ENCODE assay signal across 1 cellular context in the genomic region with DNA sequence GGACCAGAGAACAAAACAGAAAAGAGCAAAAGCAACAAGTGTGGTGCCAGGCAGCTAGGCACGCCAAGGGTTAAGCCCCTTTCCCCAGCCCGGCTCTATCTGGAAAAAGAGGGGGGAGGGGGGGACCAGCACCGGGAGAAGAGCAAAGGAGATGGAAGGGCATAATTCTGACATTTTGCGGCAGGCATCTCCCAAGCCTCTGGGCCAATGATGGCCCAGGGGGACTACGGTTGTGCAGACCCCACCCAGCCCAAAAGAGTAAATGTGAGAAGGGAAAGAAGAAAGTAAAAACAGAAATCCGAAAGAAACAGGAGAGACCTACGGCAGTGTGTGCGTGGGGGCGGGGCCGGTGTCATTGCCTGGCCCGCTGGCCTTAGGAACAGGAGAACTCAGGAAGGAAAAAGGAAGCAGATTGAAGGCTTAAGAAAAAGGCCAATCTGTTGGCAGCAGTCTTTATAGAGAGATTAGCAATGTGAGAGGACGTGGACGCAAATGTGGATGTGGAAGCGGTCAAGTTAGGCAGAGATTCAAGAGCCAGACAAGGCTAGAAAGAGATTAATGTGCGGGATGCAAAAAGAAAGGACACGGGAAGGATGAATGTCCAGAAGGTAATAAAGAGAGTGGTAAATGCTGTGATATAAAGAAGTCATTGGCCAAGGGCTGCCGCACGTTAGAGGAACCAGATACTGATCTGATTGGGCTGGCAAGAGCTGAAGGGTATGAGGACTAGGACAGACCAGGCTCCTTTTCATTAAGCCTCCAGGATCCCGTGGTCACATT.
TF ChIP-seq lines count a peak whose summit lies in the region.

No MANE protein-coding gene starts in this region.

TF ChIP-seq in HepG2, 621 proteins besides CTCF, POLR2A, EP300 and RAD21 (continued from another document and continues in another):
- TF ChIP-seq, protein P1, sequence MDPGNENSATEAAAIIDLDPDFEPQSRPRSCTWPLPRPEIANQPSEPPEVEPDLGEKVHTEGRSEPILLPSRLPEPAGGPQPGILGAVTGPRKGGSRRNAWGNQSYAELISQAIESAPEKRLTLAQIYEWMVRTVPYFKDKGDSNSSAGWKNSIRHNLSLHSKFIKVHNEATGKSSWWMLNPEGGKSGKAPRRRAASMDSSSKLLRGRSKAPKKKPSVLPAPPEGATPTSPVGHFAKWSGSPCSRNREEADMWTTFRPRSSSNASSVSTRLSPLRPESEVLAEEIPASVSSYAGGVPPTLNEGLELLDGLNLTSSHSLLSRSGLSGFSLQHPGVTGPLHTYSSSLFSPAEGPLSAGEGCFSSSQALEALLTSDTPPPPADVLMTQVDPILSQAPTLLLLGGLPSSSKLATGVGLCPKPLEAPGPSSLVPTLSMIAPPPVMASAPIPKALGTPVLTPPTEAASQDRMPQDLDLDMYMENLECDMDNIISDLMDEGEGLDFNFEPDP (CRISPR knock-in tag; conservative IDR thresholded peaks at IDR 0.05): 0 out of 2 replicates have a peak, but pooled peaks have one; percentile 65
- TF ChIP-seq, protein P2, sequence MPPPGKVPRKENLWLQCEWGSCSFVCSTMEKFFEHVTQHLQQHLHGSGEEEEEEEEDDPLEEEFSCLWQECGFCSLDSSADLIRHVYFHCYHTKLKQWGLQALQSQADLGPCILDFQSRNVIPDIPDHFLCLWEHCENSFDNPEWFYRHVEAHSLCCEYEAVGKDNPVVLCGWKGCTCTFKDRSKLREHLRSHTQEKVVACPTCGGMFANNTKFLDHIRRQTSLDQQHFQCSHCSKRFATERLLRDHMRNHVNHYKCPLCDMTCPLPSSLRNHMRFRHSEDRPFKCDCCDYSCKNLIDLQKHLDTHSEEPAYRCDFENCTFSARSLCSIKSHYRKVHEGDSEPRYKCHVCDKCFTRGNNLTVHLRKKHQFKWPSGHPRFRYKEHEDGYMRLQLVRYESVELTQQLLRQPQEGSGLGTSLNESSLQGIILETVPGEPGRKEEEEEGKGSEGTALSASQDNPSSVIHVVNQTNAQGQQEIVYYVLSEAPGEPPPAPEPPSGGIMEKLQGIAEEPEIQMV (CRISPR knock-in tag; IDR thresholded peaks at IDR 0.05; ENCODE audit: low read depth): no peak
- TF ChIP-seq, protein P3, sequence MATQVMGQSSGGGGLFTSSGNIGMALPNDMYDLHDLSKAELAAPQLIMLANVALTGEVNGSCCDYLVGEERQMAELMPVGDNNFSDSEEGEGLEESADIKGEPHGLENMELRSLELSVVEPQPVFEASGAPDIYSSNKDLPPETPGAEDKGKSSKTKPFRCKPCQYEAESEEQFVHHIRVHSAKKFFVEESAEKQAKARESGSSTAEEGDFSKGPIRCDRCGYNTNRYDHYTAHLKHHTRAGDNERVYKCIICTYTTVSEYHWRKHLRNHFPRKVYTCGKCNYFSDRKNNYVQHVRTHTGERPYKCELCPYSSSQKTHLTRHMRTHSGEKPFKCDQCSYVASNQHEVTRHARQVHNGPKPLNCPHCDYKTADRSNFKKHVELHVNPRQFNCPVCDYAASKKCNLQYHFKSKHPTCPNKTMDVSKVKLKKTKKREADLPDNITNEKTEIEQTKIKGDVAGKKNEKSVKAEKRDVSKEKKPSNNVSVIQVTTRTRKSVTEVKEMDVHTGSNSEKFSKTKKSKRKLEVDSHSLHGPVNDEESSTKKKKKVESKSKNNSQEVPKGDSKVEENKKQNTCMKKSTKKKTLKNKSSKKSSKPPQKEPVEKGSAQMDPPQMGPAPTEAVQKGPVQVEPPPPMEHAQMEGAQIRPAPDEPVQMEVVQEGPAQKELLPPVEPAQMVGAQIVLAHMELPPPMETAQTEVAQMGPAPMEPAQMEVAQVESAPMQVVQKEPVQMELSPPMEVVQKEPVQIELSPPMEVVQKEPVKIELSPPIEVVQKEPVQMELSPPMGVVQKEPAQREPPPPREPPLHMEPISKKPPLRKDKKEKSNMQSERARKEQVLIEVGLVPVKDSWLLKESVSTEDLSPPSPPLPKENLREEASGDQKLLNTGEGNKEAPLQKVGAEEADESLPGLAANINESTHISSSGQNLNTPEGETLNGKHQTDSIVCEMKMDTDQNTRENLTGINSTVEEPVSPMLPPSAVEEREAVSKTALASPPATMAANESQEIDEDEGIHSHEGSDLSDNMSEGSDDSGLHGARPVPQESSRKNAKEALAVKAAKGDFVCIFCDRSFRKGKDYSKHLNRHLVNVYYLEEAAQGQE (IDR thresholded peaks at IDR 0.05; ENCODE audit: borderline replicate concordance in 1 of 2, low read depth in 1 of 2, low read length in 2 of 2): no peak
- TF ChIP-seq SALL2 (CRISPR knock-in tag; IDR thresholded peaks at IDR 0.05): no peak
- TF ChIP-seq SMAD1 (CRISPR knock-in tag; IDR thresholded peaks at IDR 0.05; ENCODE audit: borderline replicate concordance, low read depth): no peak
- TF ChIP-seq, protein P4, sequence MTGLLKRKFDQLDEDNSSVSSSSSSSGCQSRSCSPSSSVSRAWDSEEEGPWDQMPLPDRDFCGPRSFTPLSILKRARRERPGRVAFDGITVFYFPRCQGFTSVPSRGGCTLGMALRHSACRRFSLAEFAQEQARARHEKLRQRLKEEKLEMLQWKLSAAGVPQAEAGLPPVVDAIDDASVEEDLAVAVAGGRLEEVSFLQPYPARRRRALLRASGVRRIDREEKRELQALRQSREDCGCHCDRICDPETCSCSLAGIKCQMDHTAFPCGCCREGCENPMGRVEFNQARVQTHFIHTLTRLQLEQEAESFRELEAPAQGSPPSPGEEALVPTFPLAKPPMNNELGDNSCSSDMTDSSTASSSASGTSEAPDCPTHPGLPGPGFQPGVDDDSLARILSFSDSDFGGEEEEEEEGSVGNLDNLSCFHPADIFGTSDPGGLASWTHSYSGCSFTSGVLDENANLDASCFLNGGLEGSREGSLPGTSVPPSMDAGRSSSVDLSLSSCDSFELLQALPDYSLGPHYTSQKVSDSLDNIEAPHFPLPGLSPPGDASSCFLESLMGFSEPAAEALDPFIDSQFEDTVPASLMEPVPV (CRISPR knock-in tag; IDR thresholded peaks at IDR 0.05): no peak
- TF ChIP-seq MED13 (CRISPR knock-in tag; IDR thresholded peaks at IDR 0.05): no peak
- TF ChIP-seq, protein P5, sequence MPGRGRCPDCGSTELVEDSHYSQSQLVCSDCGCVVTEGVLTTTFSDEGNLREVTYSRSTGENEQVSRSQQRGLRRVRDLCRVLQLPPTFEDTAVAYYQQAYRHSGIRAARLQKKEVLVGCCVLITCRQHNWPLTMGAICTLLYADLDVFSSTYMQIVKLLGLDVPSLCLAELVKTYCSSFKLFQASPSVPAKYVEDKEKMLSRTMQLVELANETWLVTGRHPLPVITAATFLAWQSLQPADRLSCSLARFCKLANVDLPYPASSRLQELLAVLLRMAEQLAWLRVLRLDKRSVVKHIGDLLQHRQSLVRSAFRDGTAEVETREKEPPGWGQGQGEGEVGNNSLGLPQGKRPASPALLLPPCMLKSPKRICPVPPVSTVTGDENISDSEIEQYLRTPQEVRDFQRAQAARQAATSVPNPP (CRISPR knock-in tag; IDR thresholded peaks at IDR 0.05): no peak
- no peak for TF ChIP-seq NFE2L1 (CRISPR knock-in tag; IDR thresholded peaks at IDR 0.05; ENCODE audit: borderline replicate concordance)
- peak; percentile 61; the same call in 1 of the 2 replicates for TF ChIP-seq ZNF709 (CRISPR knock-in tag; IDR thresholded peaks at IDR 0.05)
- TF ChIP-seq, protein P6, sequence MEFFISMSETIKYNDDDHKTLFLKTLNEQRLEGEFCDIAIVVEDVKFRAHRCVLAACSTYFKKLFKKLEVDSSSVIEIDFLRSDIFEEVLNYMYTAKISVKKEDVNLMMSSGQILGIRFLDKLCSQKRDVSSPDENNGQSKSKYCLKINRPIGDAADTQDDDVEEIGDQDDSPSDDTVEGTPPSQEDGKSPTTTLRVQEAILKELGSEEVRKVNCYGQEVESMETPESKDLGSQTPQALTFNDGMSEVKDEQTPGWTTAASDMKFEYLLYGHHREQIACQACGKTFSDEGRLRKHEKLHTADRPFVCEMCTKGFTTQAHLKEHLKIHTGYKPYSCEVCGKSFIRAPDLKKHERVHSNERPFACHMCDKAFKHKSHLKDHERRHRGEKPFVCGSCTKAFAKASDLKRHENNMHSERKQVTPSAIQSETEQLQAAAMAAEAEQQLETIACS (CRISPR knock-in tag; IDR thresholded peaks at IDR 0.05): no peak
- TF ChIP-seq, protein P7, sequence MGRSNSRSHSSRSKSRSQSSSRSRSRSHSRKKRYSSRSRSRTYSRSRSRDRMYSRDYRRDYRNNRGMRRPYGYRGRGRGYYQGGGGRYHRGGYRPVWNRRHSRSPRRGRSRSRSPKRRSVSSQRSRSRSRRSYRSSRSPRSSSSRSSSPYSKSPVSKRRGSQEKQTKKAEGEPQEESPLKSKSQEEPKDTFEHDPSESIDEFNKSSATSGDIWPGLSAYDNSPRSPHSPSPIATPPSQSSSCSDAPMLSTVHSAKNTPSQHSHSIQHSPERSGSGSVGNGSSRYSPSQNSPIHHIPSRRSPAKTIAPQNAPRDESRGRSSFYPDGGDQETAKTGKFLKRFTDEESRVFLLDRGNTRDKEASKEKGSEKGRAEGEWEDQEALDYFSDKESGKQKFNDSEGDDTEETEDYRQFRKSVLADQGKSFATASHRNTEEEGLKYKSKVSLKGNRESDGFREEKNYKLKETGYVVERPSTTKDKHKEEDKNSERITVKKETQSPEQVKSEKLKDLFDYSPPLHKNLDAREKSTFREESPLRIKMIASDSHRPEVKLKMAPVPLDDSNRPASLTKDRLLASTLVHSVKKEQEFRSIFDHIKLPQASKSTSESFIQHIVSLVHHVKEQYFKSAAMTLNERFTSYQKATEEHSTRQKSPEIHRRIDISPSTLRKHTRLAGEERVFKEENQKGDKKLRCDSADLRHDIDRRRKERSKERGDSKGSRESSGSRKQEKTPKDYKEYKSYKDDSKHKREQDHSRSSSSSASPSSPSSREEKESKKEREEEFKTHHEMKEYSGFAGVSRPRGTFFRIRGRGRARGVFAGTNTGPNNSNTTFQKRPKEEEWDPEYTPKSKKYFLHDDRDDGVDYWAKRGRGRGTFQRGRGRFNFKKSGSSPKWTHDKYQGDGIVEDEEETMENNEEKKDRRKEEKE (IDR thresholded peaks at IDR 0.05): no peak
- no peak for TF ChIP-seq ESRRA (CRISPR knock-in tag; IDR thresholded peaks at IDR 0.05; ENCODE audit: low read depth)
- no peak for TF ChIP-seq MAFK (conservative IDR thresholded peaks at IDR 0.05 in 1 of 2, IDR thresholded peaks at IDR 0.05 in 1 of 2; ENCODE audit: low read length in 2 of 2)
- no peak for TF ChIP-seq MEIS1 (CRISPR knock-in tag; IDR thresholded peaks at IDR 0.05; ENCODE audit: borderline replicate concordance)
- no peak for TF ChIP-seq HCFC1 (IDR thresholded peaks at IDR 0.05; ENCODE audit: low read depth, low read length)
- TF ChIP-seq MED8 (CRISPR knock-in tag; IDR thresholded peaks at IDR 0.05; ENCODE audit: insufficient replicate concordance): no peak
- no peak for TF ChIP-seq RELA (CRISPR knock-in tag; IDR thresholded peaks at IDR 0.05)
- TF ChIP-seq, protein P8, sequence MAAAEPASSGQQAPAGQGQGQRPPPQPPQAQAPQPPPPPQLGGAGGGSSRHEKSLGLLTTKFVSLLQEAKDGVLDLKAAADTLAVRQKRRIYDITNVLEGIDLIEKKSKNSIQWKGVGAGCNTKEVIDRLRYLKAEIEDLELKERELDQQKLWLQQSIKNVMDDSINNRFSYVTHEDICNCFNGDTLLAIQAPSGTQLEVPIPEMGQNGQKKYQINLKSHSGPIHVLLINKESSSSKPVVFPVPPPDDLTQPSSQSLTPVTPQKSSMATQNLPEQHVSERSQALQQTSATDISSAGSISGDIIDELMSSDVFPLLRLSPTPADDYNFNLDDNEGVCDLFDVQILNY (CRISPR knock-in tag; conservative IDR thresholded peaks at IDR 0.05): no peak
- TF ChIP-seq ZNF510 (CRISPR knock-in tag; IDR thresholded peaks at IDR 0.05; ENCODE audit: low read depth): no peak
- no peak for TF ChIP-seq ZNF720 (CRISPR knock-in tag; IDR thresholded peaks at IDR 0.05)
- TF ChIP-seq ZNF230 (CRISPR knock-in tag; IDR thresholded peaks at IDR 0.05): no peak
- no peak for TF ChIP-seq FIP1L1 (IDR thresholded peaks at IDR 0.05; ENCODE audit: borderline replicate concordance, insufficient read depth, low read depth, low read length)
- TF ChIP-seq, protein P9, sequence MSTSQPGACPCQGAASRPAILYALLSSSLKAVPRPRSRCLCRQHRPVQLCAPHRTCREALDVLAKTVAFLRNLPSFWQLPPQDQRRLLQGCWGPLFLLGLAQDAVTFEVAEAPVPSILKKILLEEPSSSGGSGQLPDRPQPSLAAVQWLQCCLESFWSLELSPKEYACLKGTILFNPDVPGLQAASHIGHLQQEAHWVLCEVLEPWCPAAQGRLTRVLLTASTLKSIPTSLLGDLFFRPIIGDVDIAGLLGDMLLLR (CRISPR knock-in tag; IDR thresholded peaks at IDR 0.05): no peak
- no peak for TF ChIP-seq SMAD3 (CRISPR knock-in tag; IDR thresholded peaks at IDR 0.05)
- TF ChIP-seq KMT2B (CRISPR knock-in tag; IDR thresholded peaks at IDR 0.05): no peak
- TF ChIP-seq, protein P10, sequence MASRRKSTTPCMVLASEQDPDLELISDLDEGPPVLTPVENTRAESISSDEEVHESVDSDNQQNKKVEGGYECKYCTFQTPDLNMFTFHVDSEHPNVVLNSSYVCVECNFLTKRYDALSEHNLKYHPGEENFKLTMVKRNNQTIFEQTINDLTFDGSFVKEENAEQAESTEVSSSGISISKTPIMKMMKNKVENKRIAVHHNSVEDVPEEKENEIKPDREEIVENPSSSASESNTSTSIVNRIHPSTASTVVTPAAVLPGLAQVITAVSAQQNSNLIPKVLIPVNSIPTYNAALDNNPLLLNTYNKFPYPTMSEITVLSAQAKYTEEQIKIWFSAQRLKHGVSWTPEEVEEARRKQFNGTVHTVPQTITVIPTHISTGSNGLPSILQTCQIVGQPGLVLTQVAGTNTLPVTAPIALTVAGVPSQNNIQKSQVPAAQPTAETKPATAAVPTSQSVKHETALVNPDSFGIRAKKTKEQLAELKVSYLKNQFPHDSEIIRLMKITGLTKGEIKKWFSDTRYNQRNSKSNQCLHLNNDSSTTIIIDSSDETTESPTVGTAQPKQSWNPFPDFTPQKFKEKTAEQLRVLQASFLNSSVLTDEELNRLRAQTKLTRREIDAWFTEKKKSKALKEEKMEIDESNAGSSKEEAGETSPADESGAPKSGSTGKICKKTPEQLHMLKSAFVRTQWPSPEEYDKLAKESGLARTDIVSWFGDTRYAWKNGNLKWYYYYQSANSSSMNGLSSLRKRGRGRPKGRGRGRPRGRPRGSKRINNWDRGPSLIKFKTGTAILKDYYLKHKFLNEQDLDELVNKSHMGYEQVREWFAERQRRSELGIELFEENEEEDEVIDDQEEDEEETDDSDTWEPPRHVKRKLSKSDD (CRISPR knock-in tag; IDR thresholded peaks at IDR 0.05; ENCODE audit: low read depth): no peak
- TF ChIP-seq HNRNPL (IDR thresholded peaks at IDR 0.05; ENCODE audit: low read depth, low read length): no peak
- TF ChIP-seq, protein P11, sequence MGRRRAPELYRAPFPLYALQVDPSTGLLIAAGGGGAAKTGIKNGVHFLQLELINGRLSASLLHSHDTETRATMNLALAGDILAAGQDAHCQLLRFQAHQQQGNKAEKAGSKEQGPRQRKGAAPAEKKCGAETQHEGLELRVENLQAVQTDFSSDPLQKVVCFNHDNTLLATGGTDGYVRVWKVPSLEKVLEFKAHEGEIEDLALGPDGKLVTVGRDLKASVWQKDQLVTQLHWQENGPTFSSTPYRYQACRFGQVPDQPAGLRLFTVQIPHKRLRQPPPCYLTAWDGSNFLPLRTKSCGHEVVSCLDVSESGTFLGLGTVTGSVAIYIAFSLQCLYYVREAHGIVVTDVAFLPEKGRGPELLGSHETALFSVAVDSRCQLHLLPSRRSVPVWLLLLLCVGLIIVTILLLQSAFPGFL (CRISPR knock-in tag; IDR thresholded peaks at IDR 0.05): no peak
- TF ChIP-seq, protein P12, sequence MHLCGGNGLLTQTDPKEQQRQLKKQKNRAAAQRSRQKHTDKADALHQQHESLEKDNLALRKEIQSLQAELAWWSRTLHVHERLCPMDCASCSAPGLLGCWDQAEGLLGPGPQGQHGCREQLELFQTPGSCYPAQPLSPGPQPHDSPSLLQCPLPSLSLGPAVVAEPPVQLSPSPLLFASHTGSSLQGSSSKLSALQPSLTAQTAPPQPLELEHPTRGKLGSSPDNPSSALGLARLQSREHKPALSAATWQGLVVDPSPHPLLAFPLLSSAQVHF (CRISPR knock-in tag; IDR thresholded peaks at IDR 0.05): no peak
